ENCODE assay signal across 8 cellular contexts in genomic region chr18:45967007-45967706, GRCh38. TPM values are rescaled to one million over a fixed set of nuclear protein-coding genes. Genes with fewer than 3 reads are reported as not detected.
DNase-seq lines count a peak whose midpoint lies in the region; ATAC-seq and TF ChIP-seq lines count a peak whose summit lies in the region.

A gene with protein sequence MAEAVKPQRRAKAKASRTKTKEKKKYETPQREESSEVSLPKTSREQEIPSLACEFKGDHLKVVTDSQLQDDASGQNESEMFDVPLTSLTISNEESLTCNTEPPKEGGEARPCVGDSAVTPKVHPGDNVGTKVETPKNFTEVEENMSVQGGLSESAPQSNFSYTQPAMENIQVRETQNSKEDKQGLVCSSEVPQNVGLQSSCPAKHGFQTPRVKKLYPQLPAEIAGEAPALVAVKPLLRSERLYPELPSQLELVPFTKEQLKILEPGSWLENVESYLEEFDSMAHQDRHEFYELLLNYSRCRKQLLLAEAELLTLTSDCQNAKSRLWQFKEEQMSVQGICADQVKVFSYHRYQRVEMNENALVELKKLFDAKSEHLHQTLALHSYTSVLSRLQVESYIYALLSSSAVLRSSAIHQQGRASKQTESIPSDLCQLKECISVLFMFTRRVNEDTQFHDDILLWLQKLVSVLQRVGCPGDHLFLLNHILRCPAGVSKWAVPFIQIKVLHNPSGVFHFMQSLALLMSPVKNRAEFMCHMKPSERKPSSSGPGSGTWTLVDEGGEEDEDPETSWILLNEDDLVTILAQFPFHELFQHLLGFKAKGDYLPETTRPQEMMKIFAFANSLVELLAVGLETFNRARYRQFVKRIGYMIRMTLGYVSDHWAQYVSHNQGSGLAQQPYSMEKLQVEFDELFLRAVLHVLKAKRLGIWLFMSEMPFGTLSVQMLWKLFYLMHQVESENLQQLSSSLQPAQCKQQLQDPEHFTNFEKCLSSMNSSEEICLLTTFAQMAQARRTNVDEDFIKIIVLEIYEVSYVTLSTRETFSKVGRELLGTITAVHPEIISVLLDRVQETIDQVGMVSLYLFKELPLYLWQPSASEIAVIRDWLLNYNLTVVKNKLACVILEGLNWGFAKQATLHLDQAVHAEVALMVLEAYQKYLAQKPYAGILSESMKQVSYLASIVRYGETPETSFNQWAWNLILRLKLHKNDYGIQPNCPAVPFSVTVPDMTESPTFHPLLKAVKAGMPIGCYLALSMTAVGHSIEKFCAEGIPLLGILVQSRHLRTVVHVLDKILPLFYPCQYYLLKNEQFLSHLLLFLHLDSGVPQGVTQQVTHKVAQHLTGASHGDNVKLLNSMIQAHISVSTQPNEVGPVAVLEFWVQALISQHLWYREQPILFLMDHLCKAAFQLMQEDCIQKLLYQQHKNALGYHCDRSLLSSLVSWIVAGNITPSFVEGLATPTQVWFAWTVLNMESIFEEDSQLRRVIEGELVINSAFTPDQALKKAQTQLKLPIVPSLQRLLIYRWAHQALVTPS (N-terminal part only) (minus strand): TSS chr18:45967329. CDS start chr18:45967239, 90 bp downstream.

- H4K8ac ChIP-seq in mesendoderm (ENCODE audit: low read depth, low read length) = no peak within 1 kb of the TSS

- H3K23ac ChIP-seq in mesendoderm (ENCODE audit: low read length) = no peak within 1 kb of the TSS

- H3K4me1 ChIP-seq in HUES48 (ENCODE audit: control insufficient read depth, insufficient read depth, low read length) = no peaks in the 10 kb centered on the region
- no peaks in the 10 kb centered on the region for H3K4me1 ChIP-seq in NT2/D1 (ENCODE audit: insufficient read depth, insufficient read length)
- no peaks in the 10 kb centered on the region for H3K4me1 ChIP-seq in endodermal cell (ENCODE audit: control insufficient read depth, insufficient read depth, low read length)
- no peaks in the 10 kb centered on the region for H3K4me1 ChIP-seq in mesendoderm (ENCODE audit: control insufficient read depth, low read depth, low read length)

- 0% methylated on average over 41 to 50 of the region's 50 CpGs for WGBS in endodermal cell (ENCODE audit: insufficient coverage in 1 of 2, insufficient read length in 1 of 2), 2 experiments
- WGBS in mesendoderm (ENCODE audit: extremely low coverage, insufficient coverage, low lambda C conversion rate) = no CpG with 5 or more reads among the region's 50 CpGs

- H3K27me3 ChIP-seq in HUES48 (ENCODE audit: control insufficient read depth, insufficient read depth, low read length) (peaks cover 6% of the 10 kb centered on the region), NT2/D1 (ENCODE audit: insufficient read depth, insufficient read length) (peaks cover 31% of the 10 kb centered on the region), endodermal cell (ENCODE audit: control insufficient read depth, insufficient read depth, low read length, poor library complexity, severe bottlenecking) (no peaks in the 10 kb centered on the region), mesendoderm (ENCODE audit: insufficient read depth, low read length, poor library complexity) (no peaks in the 10 kb centered on the region)

- no peak within 1 kb of the TSS for H2BK15ac ChIP-seq in mesendoderm (replicated peaks; ENCODE audit: low read depth)

- H3K9me3 ChIP-seq in HUES48 (ENCODE audit: control insufficient read depth, insufficient read depth, low read length) (no peaks in the 10 kb centered on the region), NT2/D1 (ENCODE audit: insufficient read depth, low read length) (no peaks in the 10 kb centered on the region), endodermal cell (ENCODE audit: control insufficient read depth, low read length) (no peaks in the 10 kb centered on the region)

- peaks cover 2% of the 10 kb centered on the region for H3K79me2 ChIP-seq in mesendoderm (ENCODE audit: control insufficient read depth, insufficient read depth, low read length)

- H3K27ac Mint-ChIP-seq in Calu3 (ENCODE audit: unreplicated experiment) = peak within 1 kb of the TSS; percentile 89
- peak within 1 kb of the TSS; percentile 98 for H3K27ac Mint-ChIP-seq in activated CD8-positive, alpha-beta memory T cell treated with anti-CD3 and anti-CD28 coated beads, Interleukin-2, amount 10 ng/mL, durations not matched to agents 7 days and 5 days
- peak within 1 kb of the TSS; percentile 97 for H3K27ac Mint-ChIP-seq in endodermal cell

- H2AK5ac ChIP-seq in mesendoderm (ENCODE audit: low read length) = no peak within 1 kb of the TSS

- peaks cover 5% of the 10 kb centered on the region for H3K79me1 ChIP-seq in mesendoderm (ENCODE audit: low read length)

- H3K9ac ChIP-seq in HUES48 (ENCODE audit: low read depth, low read length) (peak within 1 kb of the TSS; percentile 84), NT2/D1 (ENCODE audit: insufficient read length, low read depth) (peak within 1 kb of the TSS; percentile 86), endodermal cell (ENCODE audit: extremely low read depth, low read length, poor library complexity, severe bottlenecking) (peak within 1 kb of the TSS; percentile 89), mesendoderm (ENCODE audit: low read length) (peak within 1 kb of the TSS; percentile 84)

- CTCF ChIA-PET in Calu3 (lab: Charles Lee) = no interaction called here
- CTCF ChIA-PET in activated CD8-positive, alpha-beta memory T cell treated with anti-CD3 and anti-CD28 coated beads, Interleukin-2, amount 10 ng/mL, durations not matched to agents 7 days and 5 days (lab: Charles Lee) = interaction anchor here (1.0 to 1.7 kb wide), 3 partner anchors 8 to 303 kb away, joined by 3 to 5 read pairs (median 5); no protein-coding TSS in a partner anchor

- ATAC-seq in GM21423 (IDR thresholded peaks at IDR 0.05; ENCODE audit: unreplicated experiment) = peak; percentile 95
- peak; percentile 98 for ATAC-seq in activated CD8-positive, alpha-beta memory T cell treated with anti-CD3 and anti-CD28 coated beads, Interleukin-2, amount 10 ng/mL, durations not matched to agents 7 days and 5 days

- H4K5ac ChIP-seq in mesendoderm (ENCODE audit: low read length) = no peak within 1 kb of the TSS

- H3K36me3 Mint-ChIP-seq in Calu3 (ENCODE audit: insufficient read depth, unreplicated experiment) (peaks cover 19% of the 10 kb centered on the region), endodermal cell (ENCODE audit: low read depth) (peaks cover 9% of the 10 kb centered on the region)
- peaks cover 8% of the 10 kb centered on the region for H3K36me3 Mint-ChIP-seq in activated CD8-positive, alpha-beta memory T cell treated with anti-CD3 and anti-CD28 coated beads, Interleukin-2, amount 10 ng/mL, durations not matched to agents 7 days and 5 days

- peak within 1 kb of the TSS; percentile 91 for H3K4me3 Mint-ChIP-seq in Calu3 (ENCODE audit: low read depth, unreplicated experiment)
- peak within 1 kb of the TSS; percentile 100 for H3K4me3 Mint-ChIP-seq in activated CD8-positive, alpha-beta memory T cell treated with anti-CD3 and anti-CD28 coated beads, Interleukin-2, amount 10 ng/mL, durations not matched to agents 7 days and 5 days
- H3K4me3 Mint-ChIP-seq in endodermal cell = peak within 1 kb of the TSS; percentile 96

- peak within 1 kb of the TSS; percentile 87 for H3K27ac ChIP-seq in HUES48 (ENCODE audit: low read depth, low read length)
- peak within 1 kb of the TSS; percentile 51 for H3K27ac ChIP-seq in endodermal cell (ENCODE audit: low read depth, low read length)
- H3K27ac ChIP-seq in mesendoderm (ENCODE audit: low read depth, low read length) = no peak within 1 kb of the TSS

- H3K36me3 ChIP-seq in HUES48 (ENCODE audit: control insufficient read depth, insufficient read depth, low read length) (no peaks in the 10 kb centered on the region), NT2/D1 (ENCODE audit: insufficient read depth, insufficient read length, low read length) (no peaks in the 10 kb centered on the region), endodermal cell (ENCODE audit: control insufficient read depth, insufficient read depth, low read length) (no peaks in the 10 kb centered on the region), mesendoderm (ENCODE audit: control insufficient read depth, insufficient read depth, low read length) (no peaks in the 10 kb centered on the region)

- intact Hi-C loops in Calu3 (cut with micrococcal nuclease; ENCODE audit: unreplicated experiment) = no loop called here

- H2BK5ac ChIP-seq in mesendoderm (ENCODE audit: low read length) = no peak within 1 kb of the TSS

- peak within 1 kb of the TSS; percentile 73 for H3K4me2 ChIP-seq in mesendoderm (ENCODE audit: low read length)

- no peak within 1 kb of the TSS for H3K4ac ChIP-seq in mesendoderm (ENCODE audit: low read depth, low read length)

- H3K9me3 Mint-ChIP-seq in Calu3 (ENCODE audit: low read depth, unreplicated experiment) (no peaks in the 10 kb centered on the region), endodermal cell (peaks cover 7% of the 10 kb centered on the region)
- H3K9me3 Mint-ChIP-seq in activated CD8-positive, alpha-beta memory T cell treated with anti-CD3 and anti-CD28 coated beads, Interleukin-2, amount 10 ng/mL, durations not matched to agents 7 days and 5 days (ENCODE audit: low read depth) = no peaks in the 10 kb centered on the region

- H3K4me1 Mint-ChIP-seq in Calu3 (ENCODE audit: low read depth, unreplicated experiment) = peaks cover 24% of the 10 kb centered on the region
- H3K4me1 Mint-ChIP-seq in activated CD8-positive, alpha-beta memory T cell treated with anti-CD3 and anti-CD28 coated beads, Interleukin-2, amount 10 ng/mL, durations not matched to agents 7 days and 5 days = peaks cover 38% of the 10 kb centered on the region
- H3K4me1 Mint-ChIP-seq in endodermal cell = peaks cover 2% of the 10 kb centered on the region

- H3K4me3 ChIP-seq in HUES48 (ENCODE audit: low read depth, low read length) (peak within 1 kb of the TSS; percentile 96), NT2/D1 (ENCODE audit: insufficient read length, low read depth) (peak within 1 kb of the TSS; percentile 86), endodermal cell (ENCODE audit: low read length) (peak within 1 kb of the TSS; percentile 95), mesendoderm (ENCODE audit: low read length) (peak within 1 kb of the TSS; percentile 87)

- TF ChIP-seq CTCF in Calu3 (IDR thresholded peaks at IDR 0.05; ENCODE audit: unreplicated experiment) = no peak
- no peak for TF ChIP-seq CTCF in endodermal cell (conservative IDR thresholded peaks at IDR 0.05)

- no peak within 1 kb of the TSS for H3K18ac ChIP-seq in mesendoderm (ENCODE audit: low read length)

- BruUV-seq in Calu3 (replicated peaks; lab: Mats Ljungman, UMichigan) = no TSS peak

- H3K56ac ChIP-seq in mesendoderm (ENCODE audit: low read length) = peak within 1 kb of the TSS; percentile 90

- H2BK120ac ChIP-seq in mesendoderm (ENCODE audit: low read depth, low read length) = no peak within 1 kb of the TSS

- H3K27me3 Mint-ChIP-seq in Calu3 (ENCODE audit: unreplicated experiment) (no peaks in the 10 kb centered on the region), endodermal cell (ENCODE audit: insufficient read depth) (peaks cover 11% of the 10 kb centered on the region)
- no peaks in the 10 kb centered on the region for H3K27me3 Mint-ChIP-seq in activated CD8-positive, alpha-beta memory T cell treated with anti-CD3 and anti-CD28 coated beads, Interleukin-2, amount 10 ng/mL, durations not matched to agents 7 days and 5 days

- DNase-seq in Calu3 = peak; percentile 97
- DNase-seq in NT2/D1 (ENCODE audit: low read depth, low spot score) = peak; percentile 83
- DNase-seq in activated CD8-positive, alpha-beta memory T cell treated with anti-CD3 and anti-CD28 coated beads, Interleukin-2, amount 10 ng/mL, durations not matched to agents 7 days and 5 days = peak; percentile 97
- peak; percentile 100 for DNase-seq in endodermal cell
- peak; percentile 99 for DNase-seq in mesendoderm
- DNase-seq in stimulated activated CD8-positive, alpha-beta memory T cell treated with anti-CD3 and anti-CD28 coated beads, Interleukin-12 subunit alpha, Interleukin-12 subunit beta, amount 100 ng/mL, for 4 hours (ENCODE audit: low read depth) = peak; percentile 80

RNA-seq across cellular contexts. Expression of the gene that starts here (rescaled TPM):
- total RNA-seq in Calu3 (2022) = 25.6 and 27.6 TPM in 2 replicates
- 10 to 100 TPM; 22.7 to 24.5 TPM for total RNA-seq in activated CD8-positive, alpha-beta memory T cell treated with anti-CD3 and anti-CD28 coated beads, Interleukin-2, amount 10 ng/mL, durations not matched to agents 7 days and 5 days
- total RNA-seq in endodermal cell = 10 to 100 TPM; 25.6 to 28.6 TPM
- 11.8 TPM for polyA plus RNA-seq in endodermal cell (2013, experiment 1 of 2)
- polyA plus RNA-seq in endodermal cell (2013, experiment 2 of 2) = 10.8 TPM
- 4.0 TPM for polyA plus RNA-seq in mesendoderm (2013, experiment 1 of 2)
- 3.4 TPM for polyA plus RNA-seq in mesendoderm (2013, experiment 2 of 2)
